27 cellular contexts compared by ENCODE assay signal in genomic region chr11:71193431-71193830, GRCh38. TPM values are rescaled to one million over a fixed set of nuclear protein-coding genes. Genes with fewer than 3 reads are reported as not detected.
"Had no signal": no experiment of that assay in that cellular context is flagged by ENCODE, and none has a peak within 500 bp of the region (broad histone marks: within the 10 kb centered on the region; RNA-seq: fewer than 3 reads in every experiment).

No MANE protein-coding gene starts in this region.

- H3K27me3 Mint-ChIP-seq: activated naive CD8-positive, alpha-beta T cell treated with anti-CD3 and anti-CD28 coated beads for 36 hours; brain had no signal

- H3K36me3 ChIP-seq: adrenal gland, ascending aorta, cardiac muscle cell, gastrocnemius medialis, lower lobe of right lung, suprapubic skin, tibial artery had no signal

- ATAC-seq: effector memory CD8-positive, alpha-beta T cell; gastrocnemius medialis; naive thymus-derived CD8-positive, alpha-beta T cell had no signal

- H3K9me3 Mint-ChIP-seq: activated naive CD4-positive, alpha-beta T cell treated with anti-CD3 and anti-CD28 coated beads for 36 hours; activated naive CD8-positive, alpha-beta T cell treated with anti-CD3 and anti-CD28 coated beads for 36 hours; brain; effector memory CD8-positive, alpha-beta T cell; naive thymus-derived CD8-positive, alpha-beta T cell; T-helper 2 cell treated with Interferon-gamma antibody and Interleukin-4, amounts not matched to agents 5 μg/mL and 100 μg/mL, for 36 hours had no signal

- H3K4me1 ChIP-seq: adrenal gland, ascending aorta, gastrocnemius medialis, lower lobe of right lung, suprapubic skin, tibial artery had no signal

- H3K27me3 ChIP-seq: adrenal gland, ascending aorta, cardiac muscle cell, gastrocnemius medialis, suprapubic skin had no signal

- H3K4me3 Mint-ChIP-seq: activated naive CD4-positive, alpha-beta T cell treated with anti-CD3 and anti-CD28 coated beads for 36 hours; activated naive CD8-positive, alpha-beta T cell treated with anti-CD3 and anti-CD28 coated beads for 36 hours; brain; effector memory CD8-positive, alpha-beta T cell; naive thymus-derived CD8-positive, alpha-beta T cell; T-helper 2 cell treated with Interferon-gamma antibody and Interleukin-4, amounts not matched to agents 5 μg/mL and 100 μg/mL, for 36 hours had no signal

- H3K4me3 ChIP-seq: adrenal gland, ascending aorta, cardiac muscle cell, gastrocnemius medialis, lower lobe of right lung, smooth muscle cell, suprapubic skin, tibial artery had no signal

- H3K36me3 Mint-ChIP-seq: activated naive CD8-positive, alpha-beta T cell treated with anti-CD3 and anti-CD28 coated beads for 36 hours; brain; naive thymus-derived CD8-positive, alpha-beta T cell had no signal

- H3K4me1 Mint-ChIP-seq: activated naive CD8-positive, alpha-beta T cell treated with anti-CD3 and anti-CD28 coated beads for 36 hours; brain; naive thymus-derived CD8-positive, alpha-beta T cell had no signal

- H3K9me3 ChIP-seq: adrenal gland, ascending aorta, gastrocnemius medialis, lower lobe of right lung, suprapubic skin, tibial artery had no signal

- H3K4me2 ChIP-seq: smooth muscle cell had no signal

- H3K27ac ChIP-seq: adrenal gland, ascending aorta, cardiac muscle cell, gastrocnemius medialis, lower lobe of right lung, suprapubic skin, tibial artery had no signal

- DNase-seq: activated CD4-positive, alpha-beta T cell treated with anti-CD3 and anti-CD28 coated beads for 4 hours; activated CD4-positive, alpha-beta T cell treated with anti-CD3 and anti-CD28 coated beads, Interleukin-2, amount 50 U/mL, for 4 hours; activated effector memory CD4-positive, alpha-beta T cell treated with Interleukin-2 at 50 U/mL for 16 hours; activated naive CD4-positive, alpha-beta T cell treated with anti-CD3 and anti-CD28 coated beads for 36 hours; activated naive CD8-positive, alpha-beta T cell treated with anti-CD3 and anti-CD28 coated beads for 36 hours; activated T-cell treated with anti-CD3 and anti-CD28 coated beads for 4 hours; cortex of kidney; effector memory CD8-positive, alpha-beta T cell; erythroblast; gastrocnemius medialis; glutamatergic neuron; islet precursor cell; mesenchymal stem cell; stimulated activated CD4-positive, alpha-beta T cell treated with anti-CD3 and anti-CD28 coated beads, Interleukin-15, amount 100 ng/mL, for 24 hours; stimulated activated CD4-positive, alpha-beta T cell treated with anti-CD3 and anti-CD28 coated beads, Interleukin-2, amount 100 ng/mL, for 24 hours; stimulated activated naive CD4-positive, alpha-beta T cell; T-helper 1 cell; tibial artery had no signal

- H3K27ac Mint-ChIP-seq: activated naive CD4-positive, alpha-beta T cell treated with anti-CD3 and anti-CD28 coated beads for 36 hours; activated naive CD8-positive, alpha-beta T cell treated with anti-CD3 and anti-CD28 coated beads for 36 hours; effector memory CD8-positive, alpha-beta T cell; naive thymus-derived CD8-positive, alpha-beta T cell; T-helper 2 cell treated with Interferon-gamma antibody and Interleukin-4, amounts not matched to agents 5 μg/mL and 100 μg/mL, for 36 hours had no signal

RNA-seq across cellular contexts. Expression of gene SHANK2, which starts 58.9 kb away (rescaled TPM):
- total RNA-seq: activated naive CD4-positive, alpha-beta T cell treated with anti-CD3 and anti-CD28 coated beads for 36 hours; activated naive CD8-positive, alpha-beta T cell treated with anti-CD3 and anti-CD28 coated beads for 36 hours; naive thymus-derived CD8-positive, alpha-beta T cell had no signal
- polyA plus RNA-seq: cardiac muscle cell; naive thymus-derived CD8-positive, alpha-beta T cell had no signal
